2 cellular contexts compared by ENCODE assay signal in genomic region chr2:100613719-100614118, GRCh38.
TF ChIP-seq lines count a peak whose summit lies in the region.

No MANE protein-coding gene starts in this region.

TF ChIP-seq in HEK293, 187 proteins besides CTCF, POLR2A, EP300 and RAD21 (continued from another document):
- no peak for TF ChIP-seq REST (tag by site-specific recombination; IDR thresholded peaks at IDR 0.05)

TF ChIP-seq in K562, 482 proteins besides CTCF, POLR2A, EP300 and RAD21 (continued from another document):
- TF ChIP-seq ZBTB26 (CRISPR knock-in tag; IDR thresholded peaks at IDR 0.05), result peak; percentile 15; the same call in 1 of the 2 replicates
- no peak for TF ChIP-seq ZNF175 (CRISPR knock-in tag; IDR thresholded peaks at IDR 0.05; ENCODE audit: low read depth)
- peak; percentile 90 for TF ChIP-seq ZNF512 (tag; IDR thresholded peaks at IDR 0.05)
